6 cellular contexts compared by ENCODE assay signal in the genomic region with DNA sequence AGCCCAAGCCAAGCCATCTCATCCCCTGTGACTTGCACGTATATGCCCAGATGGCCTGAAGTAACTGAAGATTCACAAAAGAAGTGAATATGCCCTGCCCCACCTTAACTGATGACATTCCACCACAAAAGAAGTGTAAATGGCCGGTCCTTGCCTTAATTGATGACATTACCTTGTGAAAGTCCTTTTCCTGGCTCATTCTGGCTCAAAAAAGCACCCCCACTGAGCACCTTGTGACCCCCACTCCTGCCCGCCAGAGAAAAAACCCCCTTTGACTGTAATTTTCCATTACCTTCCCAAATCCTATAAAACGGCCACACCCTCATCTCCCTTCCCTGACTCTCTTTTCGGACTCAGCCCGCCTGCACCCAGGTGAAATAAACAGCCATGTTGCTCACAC. TPM values are rescaled to one million over a fixed set of nuclear protein-coding genes. Genes with fewer than 3 reads are reported as not detected.
"Had no signal": no experiment of that assay in that cellular context is flagged by ENCODE, and none has a peak within 500 bp of the region (broad histone marks: within the 10 kb centered on the region; RNA-seq: fewer than 3 reads in every experiment).

No MANE protein-coding gene starts in this region.

RNA-seq across cellular contexts. Expression of gene SERTM2, which starts 37.8 kb away (rescaled TPM):
- total RNA-seq: HepG2, HT1080, NCI-H460, PC-9, Right ventricle myocardium inferior, RPMI7951 had no signal
- polyA plus RNA-seq: HepG2 had no signal
